Comparison of ENCODE assay signal across 29 cellular contexts in genomic region chr9:70962761-70963445, GRCh38.
DNase-seq lines count a peak whose midpoint lies in the region; TF ChIP-seq lines count a peak whose summit lies in the region.
"Had no signal": no experiment of that assay in that cellular context is flagged by ENCODE, and none has a peak within 500 bp of the region (broad histone marks: within the 10 kb centered on the region; RNA-seq: fewer than 3 reads in every experiment).

No MANE protein-coding gene starts in this region.

- H3K4me1 ChIP-seq in tibial artery = peaks cover 0 to 21% (median 4%) of the 10 kb centered on the region in 4 donors
- H3K4me1 ChIP-seq: colonic mucosa, prostate gland, sigmoid colon had no signal

- H3K4me3 ChIP-seq in brain microvascular endothelial cell (ENCODE audit: low read depth, low read length) = no peak overlapping the region
- no peak overlapping the region for H3K4me3 ChIP-seq in tibial artery
- H3K4me3 ChIP-seq: colonic mucosa, hepatocyte, PC-9, prostate gland, sigmoid colon had no signal

- intact Hi-C loops in tibial artery (cut with DNase I; ENCODE audit: low total_unique reads) = no loop called here

- H3K9me3 Mint-ChIP-seq in glutamatergic neuron (ENCODE audit: unreplicated experiment) = no peaks in the 10 kb centered on the region
- H3K9me3 Mint-ChIP-seq: activated naive CD8-positive, alpha-beta T cell treated with anti-CD3 and anti-CD28 coated beads, Interleukin-2, amount 50 U/mL, for 24 hours; activated T-cell treated with anti-CD3 and anti-CD28 coated beads, Interleukin-2, amount 50 U/mL, for 24 hours; CD14-positive monocyte; effector memory CD8-positive, alpha-beta T cell; H9 had no signal

- no peaks in the 10 kb centered on the region for H3K27me3 Mint-ChIP-seq in glutamatergic neuron (ENCODE audit: unreplicated experiment)
- H3K27me3 Mint-ChIP-seq: effector memory CD8-positive, alpha-beta T cell had no signal

- no peak overlapping the region for H3K27ac ChIP-seq in brain microvascular endothelial cell
- no peak overlapping the region for H3K27ac ChIP-seq in tibial artery
- H3K27ac ChIP-seq: colonic mucosa, hepatocyte, PC-9, prostate gland, sigmoid colon, WERI-Rb-1 had no signal

- in situ Hi-C loops in brain microvascular endothelial cell (cut with HindIII; ENCODE audit: low pct_ligation_motif_present, low sequenced_read_pairs) = no loop called here

- H3K27ac Mint-ChIP-seq in glutamatergic neuron (ENCODE audit: unreplicated experiment) = no peak overlapping the region
- H3K27ac Mint-ChIP-seq: activated naive CD8-positive, alpha-beta T cell treated with anti-CD3 and anti-CD28 coated beads, Interleukin-2, amount 50 U/mL, for 24 hours; activated T-cell treated with anti-CD3 and anti-CD28 coated beads, Interleukin-2, amount 50 U/mL, for 24 hours; effector memory CD8-positive, alpha-beta T cell; H9; naive B cell had no signal

- no peaks in the 10 kb centered on the region for H3K36me3 Mint-ChIP-seq in glutamatergic neuron (ENCODE audit: unreplicated experiment)
- H3K36me3 Mint-ChIP-seq: CD14-positive monocyte, naive B cell had no signal

- no peaks in the 10 kb centered on the region for H3K9me3 ChIP-seq in tibial artery
- H3K9me3 ChIP-seq: colonic mucosa, prostate gland, sigmoid colon had no signal

- H3K36me3 ChIP-seq in brain microvascular endothelial cell (replicated peaks) (no peaks in the 10 kb centered on the region), tibial artery (no peaks in the 10 kb centered on the region)
- H3K36me3 ChIP-seq: colonic mucosa, prostate gland, sigmoid colon, WERI-Rb-1 had no signal

- H3K4me1 Mint-ChIP-seq in glutamatergic neuron (ENCODE audit: low read depth, unreplicated experiment) = no peaks in the 10 kb centered on the region
- H3K4me1 Mint-ChIP-seq: activated naive CD8-positive, alpha-beta T cell treated with anti-CD3 and anti-CD28 coated beads, Interleukin-2, amount 50 U/mL, for 24 hours; CD14-positive monocyte; naive B cell had no signal

- H3K4me3 Mint-ChIP-seq in glutamatergic neuron (ENCODE audit: unreplicated experiment) = no peak overlapping the region
- H3K4me3 Mint-ChIP-seq: activated naive CD8-positive, alpha-beta T cell treated with anti-CD3 and anti-CD28 coated beads, Interleukin-2, amount 50 U/mL, for 24 hours; activated T-cell treated with anti-CD3 and anti-CD28 coated beads, Interleukin-2, amount 50 U/mL, for 24 hours; CD14-positive monocyte; effector memory CD8-positive, alpha-beta T cell; H9; naive B cell had no signal

- H3K27me3 ChIP-seq in brain microvascular endothelial cell (replicated peaks) = no peaks in the 10 kb centered on the region
- no peaks in the 10 kb centered on the region for H3K27me3 ChIP-seq in tibial artery
- H3K27me3 ChIP-seq: colonic mucosa, hepatocyte, sigmoid colon had no signal

- peak; percentile 55 for DNase-seq in EL
- peak; percentile 16 for DNase-seq in LHCN-M2 (ENCODE audit: low read depth)
- peak; percentile 40 for DNase-seq in brain microvascular endothelial cell
- peak; percentile 3 for DNase-seq in kidney glomerular epithelial cell (lab: John Stamatoyannopoulos, UW)
- DNase-seq in glutamatergic neuron = no peak
- DNase-seq in GM20000 (ENCODE audit: low spot score) = no peak
- DNase-seq in activated naive CD4-positive, alpha-beta T cell treated with Interleukin-2 at 50 U/mL for 16 hours = no peak
- DNase-seq in tibial artery = no peak
- DNase-seq: activated CD4-positive, alpha-beta T cell treated with anti-CD3 and anti-CD28 coated beads for 48 hours; activated gamma-delta T cell; activated naive CD8-positive, alpha-beta T cell treated with anti-CD3 and anti-CD28 coated beads, Interleukin-2, amount 50 U/mL, for 24 hours; activated T-cell treated with anti-CD3 and anti-CD28 coated beads, Interleukin-2, amount 50 U/mL, for 24 hours; colonic mucosa; effector memory CD8-positive, alpha-beta T cell; H9; mesenchymal stem cell; naive B cell; NCI-H1092 treated with DMSO at 0.1 percent for 48 hours; NCI-H2081; SHP77; sigmoid colon; stimulated activated CD4-positive, alpha-beta T cell treated with anti-CD3 and anti-CD28 coated beads, Interleukin-15, amount 100 ng/mL, for 24 hours; stimulated activated naive CD4-positive, alpha-beta T cell; T1000; WERI-Rb-1 had no signal

- TF ChIP-seq CTCF in brain microvascular endothelial cell (IDR thresholded peaks at IDR 0.05; ENCODE audit: low read depth, low read length, missing control alignments) (no peak), glutamatergic neuron (IDR thresholded peaks at IDR 0.05; ENCODE audit: partially characterized antibody, unreplicated experiment) (no peak), GM20000 (IDR thresholded peaks at IDR 0.05; ENCODE audit: extremely low read depth, missing control alignments) (no peak), tibial artery (IDR thresholded peaks at IDR 0.05) (no peak)

Comparison
In these comparisons a context has a peak if more than half of its experiments do, and no peak if none do; other contexts are left out.
1. DNase-seq: peak in EL (single experiment), LHCN-M2 (single experiment), brain microvascular endothelial cell (single experiment) and kidney glomerular epithelial cell (single experiment); none in glutamatergic neuron (single experiment), GM20000 (single experiment), activated naive CD4-positive, alpha-beta T cell treated with Interleukin-2 at 50 U/mL for 16 hours (single experiment) and tibial artery (0 of 2).